In genomic region chr2:42254186-42254911, GRCh38 we compare ENCODE assay signal across 1 cellular context.
TF ChIP-seq lines count a peak whose summit lies in the region.

No MANE protein-coding gene starts in this region.

TF ChIP-seq in HepG2, 621 proteins besides CTCF, POLR2A, EP300 and RAD21 (continued from another document):
- TF ChIP-seq, protein P1, sequence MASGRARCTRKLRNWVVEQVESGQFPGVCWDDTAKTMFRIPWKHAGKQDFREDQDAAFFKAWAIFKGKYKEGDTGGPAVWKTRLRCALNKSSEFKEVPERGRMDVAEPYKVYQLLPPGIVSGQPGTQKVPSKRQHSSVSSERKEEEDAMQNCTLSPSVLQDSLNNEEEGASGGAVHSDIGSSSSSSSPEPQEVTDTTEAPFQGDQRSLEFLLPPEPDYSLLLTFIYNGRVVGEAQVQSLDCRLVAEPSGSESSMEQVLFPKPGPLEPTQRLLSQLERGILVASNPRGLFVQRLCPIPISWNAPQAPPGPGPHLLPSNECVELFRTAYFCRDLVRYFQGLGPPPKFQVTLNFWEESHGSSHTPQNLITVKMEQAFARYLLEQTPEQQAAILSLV (CRISPR knock-in tag; IDR thresholded peaks at IDR 0.05; ENCODE audit: borderline replicate concordance): no peak
- TF ChIP-seq NR2F2 (IDR thresholded peaks at IDR 0.05; ENCODE audit: borderline replicate concordance, low read depth) (no peak), NFE2L2 (IDR thresholded peaks at IDR 0.05; ENCODE audit: low read length) (peak; percentile 87)
